In the genomic region with DNA sequence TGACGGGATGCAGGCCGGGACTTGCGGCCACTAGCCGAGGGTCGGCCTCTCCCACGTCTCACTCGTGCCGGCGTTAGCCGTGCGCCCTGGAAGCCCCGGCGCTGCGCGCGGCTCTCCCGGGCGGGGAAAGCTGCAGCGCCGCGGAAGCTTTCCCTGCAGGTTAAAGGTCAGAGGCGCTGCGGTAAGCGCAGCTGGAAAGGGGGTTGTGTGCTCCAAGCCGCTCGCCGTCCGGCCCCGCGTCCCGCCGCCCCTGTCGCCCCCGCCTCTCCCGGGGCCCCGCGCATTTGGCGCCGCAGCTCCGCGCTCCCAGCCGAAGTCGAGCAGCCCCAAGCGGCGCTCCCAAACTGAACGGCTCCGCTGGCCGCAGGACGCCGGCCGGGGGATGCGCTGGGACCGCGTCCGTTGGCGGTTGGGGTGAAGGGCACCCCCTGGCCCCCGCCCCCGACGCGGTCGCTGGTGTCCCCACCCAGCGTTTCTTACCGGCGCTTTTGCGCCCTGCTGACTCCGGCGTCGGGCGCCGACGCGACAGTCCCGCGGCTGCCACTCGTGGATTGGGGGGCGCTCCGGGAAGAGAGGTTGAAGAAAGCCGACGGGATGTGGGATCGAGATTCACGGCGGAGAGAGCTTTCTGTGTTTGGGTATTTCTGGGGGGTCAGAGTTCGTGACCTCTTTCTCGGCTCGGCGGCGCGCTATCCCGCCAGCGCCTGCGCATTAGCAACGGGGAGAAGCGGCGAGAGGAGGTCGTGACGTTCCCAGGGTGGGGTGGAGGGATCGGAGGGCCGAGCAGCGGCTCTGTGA, we compare ENCODE assay signal across 1 cellular context.
TF ChIP-seq lines count a peak whose summit lies in the region.

A gene (minus strand): TSS at position 719 of the 798 bp plus-strand sequence. CDS start 6,234 bp downstream, outside the sequence.

TF ChIP-seq in HepG2, 621 proteins besides CTCF, POLR2A, EP300 and RAD21 (continued from another document and continues in another):
- TF ChIP-seq, protein P1, sequence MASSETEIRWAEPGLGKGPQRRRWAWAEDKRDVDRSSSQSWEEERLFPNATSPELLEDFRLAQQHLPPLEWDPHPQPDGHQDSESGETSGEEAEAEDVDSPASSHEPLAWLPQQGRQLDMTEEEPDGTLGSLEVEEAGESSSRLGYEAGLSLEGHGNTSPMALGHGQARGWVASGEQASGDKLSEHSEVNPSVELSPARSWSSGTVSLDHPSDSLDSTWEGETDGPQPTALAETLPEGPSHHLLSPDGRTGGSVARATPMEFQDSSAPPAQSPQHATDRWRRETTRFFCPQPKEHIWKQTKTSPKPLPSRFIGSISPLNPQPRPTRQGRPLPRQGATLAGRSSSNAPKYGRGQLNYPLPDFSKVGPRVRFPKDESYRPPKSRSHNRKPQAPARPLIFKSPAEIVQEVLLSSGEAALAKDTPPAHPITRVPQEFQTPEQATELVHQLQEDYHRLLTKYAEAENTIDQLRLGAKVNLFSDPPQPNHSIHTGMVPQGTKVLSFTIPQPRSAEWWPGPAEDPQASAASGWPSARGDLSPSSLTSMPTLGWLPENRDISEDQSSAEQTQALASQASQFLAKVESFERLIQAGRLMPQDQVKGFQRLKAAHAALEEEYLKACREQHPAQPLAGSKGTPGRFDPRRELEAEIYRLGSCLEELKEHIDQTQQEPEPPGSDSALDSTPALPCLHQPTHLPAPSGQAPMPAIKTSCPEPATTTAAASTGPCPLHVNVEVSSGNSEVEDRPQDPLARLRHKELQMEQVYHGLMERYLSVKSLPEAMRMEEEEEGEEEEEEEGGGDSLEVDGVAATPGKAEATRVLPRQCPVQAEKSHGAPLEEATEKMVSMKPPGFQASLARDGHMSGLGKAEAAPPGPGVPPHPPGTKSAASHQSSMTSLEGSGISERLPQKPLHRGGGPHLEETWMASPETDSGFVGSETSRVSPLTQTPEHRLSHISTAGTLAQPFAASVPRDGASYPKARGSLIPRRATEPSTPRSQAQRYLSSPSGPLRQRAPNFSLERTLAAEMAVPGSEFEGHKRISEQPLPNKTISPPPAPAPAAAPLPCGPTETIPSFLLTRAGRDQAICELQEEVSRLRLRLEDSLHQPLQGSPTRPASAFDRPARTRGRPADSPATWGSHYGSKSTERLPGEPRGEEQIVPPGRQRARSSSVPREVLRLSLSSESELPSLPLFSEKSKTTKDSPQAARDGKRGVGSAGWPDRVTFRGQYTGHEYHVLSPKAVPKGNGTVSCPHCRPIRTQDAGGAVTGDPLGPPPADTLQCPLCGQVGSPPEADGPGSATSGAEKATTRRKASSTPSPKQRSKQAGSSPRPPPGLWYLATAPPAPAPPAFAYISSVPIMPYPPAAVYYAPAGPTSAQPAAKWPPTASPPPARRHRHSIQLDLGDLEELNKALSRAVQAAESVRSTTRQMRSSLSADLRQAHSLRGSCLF (CRISPR knock-in tag; IDR thresholded peaks at IDR 0.05; ENCODE audit: borderline replicate concordance): no peak
- TF ChIP-seq, protein P2, sequence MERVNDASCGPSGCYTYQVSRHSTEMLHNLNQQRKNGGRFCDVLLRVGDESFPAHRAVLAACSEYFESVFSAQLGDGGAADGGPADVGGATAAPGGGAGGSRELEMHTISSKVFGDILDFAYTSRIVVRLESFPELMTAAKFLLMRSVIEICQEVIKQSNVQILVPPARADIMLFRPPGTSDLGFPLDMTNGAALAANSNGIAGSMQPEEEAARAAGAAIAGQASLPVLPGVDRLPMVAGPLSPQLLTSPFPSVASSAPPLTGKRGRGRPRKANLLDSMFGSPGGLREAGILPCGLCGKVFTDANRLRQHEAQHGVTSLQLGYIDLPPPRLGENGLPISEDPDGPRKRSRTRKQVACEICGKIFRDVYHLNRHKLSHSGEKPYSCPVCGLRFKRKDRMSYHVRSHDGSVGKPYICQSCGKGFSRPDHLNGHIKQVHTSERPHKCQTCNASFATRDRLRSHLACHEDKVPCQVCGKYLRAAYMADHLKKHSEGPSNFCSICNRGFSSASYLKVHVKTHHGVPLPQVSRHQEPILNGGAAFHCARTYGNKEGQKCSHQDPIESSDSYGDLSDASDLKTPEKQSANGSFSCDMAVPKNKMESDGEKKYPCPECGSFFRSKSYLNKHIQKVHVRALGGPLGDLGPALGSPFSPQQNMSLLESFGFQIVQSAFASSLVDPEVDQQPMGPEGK (CRISPR knock-in tag; IDR thresholded peaks at IDR 0.05): peak; percentile 84
- TF ChIP-seq ZNF501 (CRISPR knock-in tag; IDR thresholded peaks at IDR 0.05) (peak; percentile 92), MAFK (conservative IDR thresholded peaks at IDR 0.05 in 1 of 2, IDR thresholded peaks at IDR 0.05 in 1 of 2; ENCODE audit: low read length in 2 of 2) (no peak), POGZ (CRISPR knock-in tag; IDR thresholded peaks at IDR 0.05) (peak; percentile 100), FOXA3 (CRISPR knock-in tag; IDR thresholded peaks at IDR 0.05) (peak; percentile 24), RARG (CRISPR knock-in tag; IDR thresholded peaks at IDR 0.05; ENCODE audit: low read depth) (no peak), ZNF354B (CRISPR knock-in tag; IDR thresholded peaks at IDR 0.05) (no peak), BORCS8-MEF2B (CRISPR knock-in tag; IDR thresholded peaks at IDR 0.05) (no peak; the same call in 1 of the 2 replicates), ZFP41 (CRISPR knock-in tag; IDR thresholded peaks at IDR 0.05; ENCODE audit: borderline replicate concordance) (0 out of 2 replicates have a peak, but pooled peaks have one; percentile 14), ZBTB20 (CRISPR knock-in tag; IDR thresholded peaks at IDR 0.05; ENCODE audit: borderline replicate concordance, low read depth) (peak; percentile 67; the same call in 1 of the 2 replicates), HOXD1 (CRISPR knock-in tag; IDR thresholded peaks at IDR 0.05) (peak; percentile 18; the same call in 1 of the 2 replicates), ZNF746 (CRISPR knock-in tag; IDR thresholded peaks at IDR 0.05) (no peak; the same call in 1 of the 2 replicates), RARA (CRISPR knock-in tag; IDR thresholded peaks at IDR 0.05) (peak; percentile 76), U2AF1 (optimal IDR thresholded peaks at IDR 0.05; ENCODE audit: low read depth, low read length) (no peak), ZNF232 (CRISPR knock-in tag; IDR thresholded peaks at IDR 0.05; ENCODE audit: borderline replicate concordance) (peak; percentile 37; the same call in 1 of the 2 replicates), HDAC2 (CRISPR knock-in tag; IDR thresholded peaks at IDR 0.05) (peak; percentile 64; the same call in 1 of the 2 replicates), RXRA (CRISPR knock-in tag; IDR thresholded peaks at IDR 0.05) (peak; percentile 66), ZNF547 (CRISPR knock-in tag; IDR thresholded peaks at IDR 0.05) (peak; percentile 40; the same call in 1 of the 2 replicates), ZNF451 (CRISPR knock-in tag; IDR thresholded peaks at IDR 0.05) (no peak; the same call in 1 of the 2 replicates), HES4 (CRISPR knock-in tag; IDR thresholded peaks at IDR 0.05; ENCODE audit: borderline replicate concordance) (peak; percentile 77), IKZF1 (IDR thresholded peaks at IDR 0.05) (no peak), ZNF460 (CRISPR knock-in tag; IDR thresholded peaks at IDR 0.05; ENCODE audit: borderline replicate concordance) (peak; percentile 23; the same call in 1 of the 2 replicates), RCOR2 (CRISPR knock-in tag; IDR thresholded peaks at IDR 0.05) (0 out of 2 replicates have a peak, but pooled peaks have one; percentile 16), NCOR1 (IDR thresholded peaks at IDR 0.05; ENCODE audit: borderline replicate concordance, low read length) (peak; percentile 51; the same call in 1 of the 2 replicates), DMAP1 (CRISPR knock-in tag; IDR thresholded peaks at IDR 0.05) (peak; percentile 70; the same call in 1 of the 2 replicates), MTA1 (CRISPR knock-in tag; IDR thresholded peaks at IDR 0.05; ENCODE audit: borderline replicate concordance) (peak; percentile 40; the same call in 1 of the 2 replicates), ZBTB7B (CRISPR knock-in tag; IDR thresholded peaks at IDR 0.05) (peak; percentile 10; the same call in 1 of the 2 replicates), XRCC5 (optimal IDR thresholded peaks at IDR 0.05; ENCODE audit: low read length) (no peak), ZNF367 (CRISPR knock-in tag; IDR thresholded peaks at IDR 0.05; ENCODE audit: borderline replicate concordance) (0 out of 2 replicates have a peak, but pooled peaks have one; percentile 40), SOX13 (IDR thresholded peaks at IDR 0.05) (no peak), SOX13 (CRISPR knock-in tag; conservative IDR thresholded peaks at IDR 0.05 in 1 of 2, IDR thresholded peaks at IDR 0.05 in 1 of 2) (peak in 1 of 2 experiments; percentile 40; a peak in 1 of 4 replicates), ZNF747 (CRISPR knock-in tag; IDR thresholded peaks at IDR 0.05; ENCODE audit: borderline replicate concordance) (peak; percentile 72; the same call in 1 of the 2 replicates), HNRNPLL (IDR thresholded peaks at IDR 0.05; ENCODE audit: low read depth, low read length, poor library complexity, severe bottlenecking) (peak; percentile 92), MED13 (CRISPR knock-in tag; IDR thresholded peaks at IDR 0.05) (no peak; the same call in 1 of the 2 replicates), ZNF768 (CRISPR knock-in tag; IDR thresholded peaks at IDR 0.05) (peak; percentile 68), ZNF251 (CRISPR knock-in tag; IDR thresholded peaks at IDR 0.05) (0 out of 2 replicates have a peak, but pooled peaks have one; percentile 63), ZNF430 (CRISPR knock-in tag; IDR thresholded peaks at IDR 0.05) (no peak), AKAP8 (CRISPR knock-in tag; IDR thresholded peaks at IDR 0.05) (no peak), RBM22 (optimal IDR thresholded peaks at IDR 0.05; ENCODE audit: low read length) (no peak), ZMYM3 (CRISPR knock-in tag; IDR thresholded peaks at IDR 0.05) (no peak), NR1H2 (CRISPR knock-in tag; IDR thresholded peaks at IDR 0.05; ENCODE audit: borderline replicate concordance, low read depth) (no peak), KDM6A (CRISPR knock-in tag; IDR thresholded peaks at IDR 0.05; ENCODE audit: low read depth) (no peak)
- TF ChIP-seq, protein P3, sequence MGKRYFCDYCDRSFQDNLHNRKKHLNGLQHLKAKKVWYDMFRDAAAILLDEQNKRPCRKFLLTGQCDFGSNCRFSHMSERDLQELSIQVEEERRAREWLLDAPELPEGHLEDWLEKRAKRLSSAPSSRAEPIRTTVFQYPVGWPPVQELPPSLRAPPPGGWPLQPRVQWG (CRISPR knock-in tag; IDR thresholded peaks at IDR 0.05; ENCODE audit: borderline replicate concordance, low read depth): no peak
- TF ChIP-seq, protein P4, sequence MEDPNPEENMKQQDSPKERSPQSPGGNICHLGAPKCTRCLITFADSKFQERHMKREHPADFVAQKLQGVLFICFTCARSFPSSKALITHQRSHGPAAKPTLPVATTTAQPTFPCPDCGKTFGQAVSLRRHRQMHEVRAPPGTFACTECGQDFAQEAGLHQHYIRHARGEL (CRISPR knock-in tag; IDR thresholded peaks at IDR 0.05): 0 out of 2 replicates have a peak, but pooled peaks have one; percentile 69
- TF ChIP-seq, protein P5, sequence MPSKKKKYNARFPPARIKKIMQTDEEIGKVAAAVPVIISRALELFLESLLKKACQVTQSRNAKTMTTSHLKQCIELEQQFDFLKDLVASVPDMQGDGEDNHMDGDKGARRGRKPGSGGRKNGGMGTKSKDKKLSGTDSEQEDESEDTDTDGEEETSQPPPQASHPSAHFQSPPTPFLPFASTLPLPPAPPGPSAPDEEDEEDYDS (CRISPR knock-in tag; IDR thresholded peaks at IDR 0.05): peak; percentile 46; the same call in 1 of the 2 replicates
- TF ChIP-seq, protein P6, sequence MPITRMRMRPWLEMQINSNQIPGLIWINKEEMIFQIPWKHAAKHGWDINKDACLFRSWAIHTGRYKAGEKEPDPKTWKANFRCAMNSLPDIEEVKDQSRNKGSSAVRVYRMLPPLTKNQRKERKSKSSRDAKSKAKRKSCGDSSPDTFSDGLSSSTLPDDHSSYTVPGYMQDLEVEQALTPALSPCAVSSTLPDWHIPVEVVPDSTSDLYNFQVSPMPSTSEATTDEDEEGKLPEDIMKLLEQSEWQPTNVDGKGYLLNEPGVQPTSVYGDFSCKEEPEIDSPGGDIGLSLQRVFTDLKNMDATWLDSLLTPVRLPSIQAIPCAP (CRISPR knock-in tag; IDR thresholded peaks at IDR 0.05; ENCODE audit: low read depth): 0 out of 2 replicates have a peak, but pooled peaks have one; percentile 60
- TF ChIP-seq, protein P7, sequence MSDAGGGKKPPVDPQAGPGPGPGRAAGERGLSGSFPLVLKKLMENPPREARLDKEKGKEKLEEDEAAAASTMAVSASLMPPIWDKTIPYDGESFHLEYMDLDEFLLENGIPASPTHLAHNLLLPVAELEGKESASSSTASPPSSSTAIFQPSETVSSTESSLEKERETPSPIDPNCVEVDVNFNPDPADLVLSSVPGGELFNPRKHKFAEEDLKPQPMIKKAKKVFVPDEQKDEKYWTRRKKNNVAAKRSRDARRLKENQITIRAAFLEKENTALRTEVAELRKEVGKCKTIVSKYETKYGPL (CRISPR knock-in tag; IDR thresholded peaks at IDR 0.05): no peak
- TF ChIP-seq, protein P8, sequence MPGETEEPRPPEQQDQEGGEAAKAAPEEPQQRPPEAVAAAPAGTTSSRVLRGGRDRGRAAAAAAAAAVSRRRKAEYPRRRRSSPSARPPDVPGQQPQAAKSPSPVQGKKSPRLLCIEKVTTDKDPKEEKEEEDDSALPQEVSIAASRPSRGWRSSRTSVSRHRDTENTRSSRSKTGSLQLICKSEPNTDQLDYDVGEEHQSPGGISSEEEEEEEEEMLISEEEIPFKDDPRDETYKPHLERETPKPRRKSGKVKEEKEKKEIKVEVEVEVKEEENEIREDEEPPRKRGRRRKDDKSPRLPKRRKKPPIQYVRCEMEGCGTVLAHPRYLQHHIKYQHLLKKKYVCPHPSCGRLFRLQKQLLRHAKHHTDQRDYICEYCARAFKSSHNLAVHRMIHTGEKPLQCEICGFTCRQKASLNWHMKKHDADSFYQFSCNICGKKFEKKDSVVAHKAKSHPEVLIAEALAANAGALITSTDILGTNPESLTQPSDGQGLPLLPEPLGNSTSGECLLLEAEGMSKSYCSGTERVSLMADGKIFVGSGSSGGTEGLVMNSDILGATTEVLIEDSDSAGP (CRISPR knock-in tag; IDR thresholded peaks at IDR 0.05; ENCODE audit: borderline replicate concordance): peak; percentile 88
- TF ChIP-seq, protein P9, sequence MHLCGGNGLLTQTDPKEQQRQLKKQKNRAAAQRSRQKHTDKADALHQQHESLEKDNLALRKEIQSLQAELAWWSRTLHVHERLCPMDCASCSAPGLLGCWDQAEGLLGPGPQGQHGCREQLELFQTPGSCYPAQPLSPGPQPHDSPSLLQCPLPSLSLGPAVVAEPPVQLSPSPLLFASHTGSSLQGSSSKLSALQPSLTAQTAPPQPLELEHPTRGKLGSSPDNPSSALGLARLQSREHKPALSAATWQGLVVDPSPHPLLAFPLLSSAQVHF (CRISPR knock-in tag; IDR thresholded peaks at IDR 0.05): no peak
- TF ChIP-seq, protein P10, sequence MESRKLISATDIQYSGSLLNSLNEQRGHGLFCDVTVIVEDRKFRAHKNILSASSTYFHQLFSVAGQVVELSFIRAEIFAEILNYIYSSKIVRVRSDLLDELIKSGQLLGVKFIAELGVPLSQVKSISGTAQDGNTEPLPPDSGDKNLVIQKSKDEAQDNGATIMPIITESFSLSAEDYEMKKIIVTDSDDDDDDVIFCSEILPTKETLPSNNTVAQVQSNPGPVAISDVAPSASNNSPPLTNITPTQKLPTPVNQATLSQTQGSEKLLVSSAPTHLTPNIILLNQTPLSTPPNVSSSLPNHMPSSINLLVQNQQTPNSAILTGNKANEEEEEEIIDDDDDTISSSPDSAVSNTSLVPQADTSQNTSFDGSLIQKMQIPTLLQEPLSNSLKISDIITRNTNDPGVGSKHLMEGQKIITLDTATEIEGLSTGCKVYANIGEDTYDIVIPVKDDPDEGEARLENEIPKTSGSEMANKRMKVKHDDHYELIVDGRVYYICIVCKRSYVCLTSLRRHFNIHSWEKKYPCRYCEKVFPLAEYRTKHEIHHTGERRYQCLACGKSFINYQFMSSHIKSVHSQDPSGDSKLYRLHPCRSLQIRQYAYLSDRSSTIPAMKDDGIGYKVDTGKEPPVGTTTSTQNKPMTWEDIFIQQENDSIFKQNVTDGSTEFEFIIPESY (CRISPR knock-in tag; IDR thresholded peaks at IDR 0.05): 0 out of 2 replicates have a peak, but pooled peaks have one; percentile 10
